ENCODE assay signal across 19 cellular contexts in genomic region chr5:103132684-103133083, GRCh38.
"Had no signal": no experiment of that assay in that cellular context is flagged by ENCODE, and none has a peak within 500 bp of the region (broad histone marks: within the 10 kb centered on the region; RNA-seq: fewer than 3 reads in every experiment).

No MANE protein-coding gene starts in this region.

- H3K4me1 ChIP-seq: colonic mucosa, esophagus muscularis mucosa, prostate gland had no signal

- ATAC-seq: left ventricle myocardium superior, right cardiac atrium, T-helper 17 cell, WTC11 had no signal

- H3K4me1 Mint-ChIP-seq: WTC11 had no signal

- H3K4me3 Mint-ChIP-seq: activated CD4-positive, alpha-beta T cell treated with anti-CD3 and anti-CD28 coated beads, Interleukin-2, amount 10 ng/mL, durations not matched to agents 24 days and 14 days; brain; T-helper 17 cell; WTC11 had no signal

- H3K27ac ChIP-seq: colonic mucosa, esophagus muscularis mucosa, prostate gland had no signal

- H3K4me3 ChIP-seq: colonic mucosa, esophagus muscularis mucosa, prostate gland had no signal

- H3K27me3 ChIP-seq: colonic mucosa, esophagus muscularis mucosa had no signal

- H3K27me3 Mint-ChIP-seq: activated CD4-positive, alpha-beta T cell treated with anti-CD3 and anti-CD28 coated beads, Interleukin-2, amount 10 ng/mL, durations not matched to agents 24 days and 14 days; brain; T-helper 17 cell had no signal

- H3K9me3 ChIP-seq: colonic mucosa, esophagus muscularis mucosa, prostate gland had no signal

- H3K27ac Mint-ChIP-seq: activated CD4-positive, alpha-beta T cell treated with anti-CD3 and anti-CD28 coated beads, Interleukin-2, amount 10 ng/mL, durations not matched to agents 24 days and 14 days; T-helper 17 cell; WTC11 had no signal

- DNase-seq: activated CD4-positive, alpha-beta T cell treated with anti-CD3 and anti-CD28 coated beads, Interleukin-2, amount 10 ng/mL, durations not matched to agents 24 days and 14 days; activated effector memory CD4-positive, alpha-beta T cell treated with Interleukin-2 at 50 U/mL for 16 hours; activated naive CD4-positive, alpha-beta T cell treated with anti-CD3 and anti-CD28 coated beads, Interleukin-2, amount 50 U/mL, for 16 hours; amygdala; central memory CD4-positive, alpha-beta T cell; colonic mucosa; foreskin fibroblast; hippocampal formation; kidney; left ventricle myocardium superior; right cardiac atrium; small intestine; stimulated activated CD4-positive, alpha-beta T cell treated with anti-CD3 and anti-CD28 coated beads, Interleukin-4, amount 100 ng/mL, for 4 hours; stimulated activated CD8-positive, alpha-beta memory T cell treated with anti-CD3 and anti-CD28 coated beads, Interleukin-4, amount 100 ng/mL, for 48 hours; T-helper 17 cell had no signal

- H3K36me3 ChIP-seq: colonic mucosa, prostate gland had no signal

- H3K9me3 Mint-ChIP-seq: activated CD4-positive, alpha-beta T cell treated with anti-CD3 and anti-CD28 coated beads, Interleukin-2, amount 10 ng/mL, durations not matched to agents 24 days and 14 days; brain; WTC11 had no signal
